ENCODE assay signal across 31 cellular contexts in genomic region chr11:13721760-13722159, GRCh38. TPM values are rescaled to one million over a fixed set of nuclear protein-coding genes. Genes with fewer than 3 reads are reported as not detected.
DNase-seq lines count a peak whose midpoint lies in the region; ATAC-seq, FAIRE-seq and TF ChIP-seq lines count a peak whose summit lies in the region.
"Had no signal": no experiment of that assay in that cellular context is flagged by ENCODE, and none has a peak within 500 bp of the region (broad histone marks: within the 10 kb centered on the region; RNA-seq: fewer than 3 reads in every experiment).

No MANE protein-coding gene starts in this region.

- H3K4me3 ChIP-seq in BJ (ENCODE audit: low read depth, low read length) = no peak overlapping the region
- H3K4me3 ChIP-seq in epithelial cell of esophagus (ENCODE audit: low read length) = no peak overlapping the region
- no peak overlapping the region for H3K4me3 ChIP-seq in colonic mucosa
- H3K4me3 ChIP-seq: lower lobe of right lung, pancreas, SJSA1, smooth muscle cell, tibial artery had no signal

- H3K36me3 ChIP-seq in BJ (ENCODE audit: control insufficient read depth, insufficient read depth, low read length) = peaks cover 6% of the 10 kb centered on the region
- no peaks in the 10 kb centered on the region for H3K36me3 ChIP-seq in colonic mucosa

- no peaks in the 10 kb centered on the region for H3K9me3 ChIP-seq in colonic mucosa
- H3K9me3 ChIP-seq: lower lobe of right lung, pancreas, SJSA1, tibial artery had no signal

- H3K27me3 ChIP-seq in BJ (ENCODE audit: control insufficient read depth, insufficient read depth, low read length) (no peaks in the 10 kb centered on the region), colonic mucosa (no peaks in the 10 kb centered on the region)
- H3K27me3 ChIP-seq: pancreas, SJSA1, tibial artery had no signal

- intact Hi-C loops in colonic mucosa (cut with DNase I) = no loop called here

- POLR2A ChIA-PET in BJ (lab: Charles Lee) = interaction anchor here (0.6 kb wide), 1 partner anchor 9 kb away, joined by 5 read pairs; no protein-coding TSS in a partner anchor

- DNase-seq in BJ (ENCODE audit: low read depth) (peak; percentile 16), M059J (ENCODE audit: low read depth) (peak; percentile 15), epithelial cell of esophagus (ENCODE audit: low read depth) (peak; percentile 50), NCI-H1436 (lab: John Stamatoyannopoulos, UW) (no peak), colonic mucosa (no peak)
- DNase-seq: activated CD8-positive, alpha-beta T cell treated with anti-CD3 and anti-CD28 coated beads for 36 hours; activated naive CD8-positive, alpha-beta T cell treated with anti-CD3 and anti-CD28 coated beads, Interleukin-2, amount 10 ng/mL, durations not matched to agents 7 days and 5 days; CD4-positive, alpha-beta T cell; effector CD8-positive, alpha-beta T cell; glutamatergic neuron; KBM-7; lower lobe of right lung; MV-4-11; NCI-H146; NCI-H510A; nephron progenitor cell; pancreas; RPMI8226; stimulated activated CD4-positive, alpha-beta T cell treated with anti-CD3 and anti-CD28 coated beads, Interleukin-1b, Interleukin-23, amount 100 ng/mL, for 48 hours; stimulated activated CD8-positive, alpha-beta memory T cell treated with anti-CD3 and anti-CD28 coated beads, Interleukin-4, amount 100 ng/mL, for 48 hours; stimulated activated naive CD8-positive, alpha-beta T cell treated with anti-CD3 and anti-CD28 coated beads, Interleukin-15, amount 100 ng/mL, for 72 hours; T-helper 1 cell; tibial artery had no signal

- no peaks in the 10 kb centered on the region for H3K4me1 ChIP-seq in colonic mucosa
- H3K4me1 ChIP-seq: lower lobe of right lung, pancreas, tibial artery had no signal

- H3K27ac ChIP-seq in colonic mucosa = no peak overlapping the region
- H3K27ac ChIP-seq: lower lobe of right lung, pancreas, SJSA1, tibial artery had no signal

- CTCF ChIA-PET in BJ (lab: Yijun Ruan, JAX) = no interaction called here

- FAIRE-seq in islet of Langerhans (lab: Jason Lieb, UNC) = peak; percentile 45
- FAIRE-seq: pancreas had no signal

- H3K9ac ChIP-seq in colonic mucosa (ENCODE audit: low read depth in 2 of 2, low read length in 2 of 2) = no peak overlapping the region

- ATAC-seq in HG03520 (IDR thresholded peaks at IDR 0.05; ENCODE audit: unreplicated experiment) (no peak), GM18520 (IDR thresholded peaks at IDR 0.05; ENCODE audit: unreplicated experiment) (no peak)
- ATAC-seq: activated CD4-positive, CD25-positive, alpha-beta regulatory T cell treated with anti-CD3 and anti-CD28 coated beads, Interleukin-2, amount 50 U/mL, for 24 hours; activated CD8-positive, alpha-beta T cell treated with anti-CD3 and anti-CD28 coated beads for 36 hours; esophagus mucosa; HCT116; lower lobe of right lung; pancreas; stimulated activated naive CD8-positive, alpha-beta T cell treated with anti-CD3 and anti-CD28 coated beads, Interleukin-15, amount 100 ng/mL, for 72 hours had no signal

- TF ChIP-seq CTCF in BJ (IDR thresholded peaks at IDR 0.05; ENCODE audit: insufficient read depth, low read depth, low read length) (no peak), epithelial cell of esophagus (IDR thresholded peaks at IDR 0.05; ENCODE audit: insufficient read depth, low read depth, low read length, missing control alignments) (no peak), colonic mucosa (IDR thresholded peaks at IDR 0.05) (no peak)

RNA-seq across cellular contexts. Expression of gene FAR1, which starts 53.3 kb away (rescaled TPM):
- 37.5 and 66.0 TPM in 2 replicates for polyA plus RNA-seq in BJ (2011; rRNA removed)
- polyA minus RNA-seq in BJ (2011; rRNA and poly(A)+ RNA removed) = 30.6 and 37.1 TPM in 2 replicates
- 29.3 and 35.6 TPM in 2 replicates for total RNA-seq in M059J (2014; rRNA removed; shearing (Covaris generic))
- total RNA-seq in colonic mucosa = 100 to 1,000 TPM; 111 to 120 TPM

Comparison
In these comparisons a context has a peak if more than half of its experiments do, and no peak if none do; other contexts are left out.
1. DNase-seq: peak in BJ (single experiment), M059J (single experiment) and epithelial cell of esophagus (single experiment); none in NCI-H1436 (single experiment) and colonic mucosa (single experiment).